In genomic region chr6:163298079-163298807, GRCh38 we compare ENCODE assay signal across 2 cellular contexts.
TF ChIP-seq lines count a peak whose summit lies in the region.

No MANE protein-coding gene starts in this region.

TF ChIP-seq in GM23338, 12 proteins besides CTCF, POLR2A, EP300 and RAD21 (continued from another document):
- TF ChIP-seq JUNB (IDR thresholded peaks at IDR 0.05; ENCODE audit: unreplicated experiment) (no peak), ZNF462 (CRISPR knock-in tag; IDR thresholded peaks at IDR 0.05) (no peak), POLR2AphosphoS5 (IDR thresholded peaks at IDR 0.05; ENCODE audit: low read depth) (no peak), EZH2phosphoT487 (IDR thresholded peaks at IDR 0.05; ENCODE audit: unreplicated experiment) (no peak), ETS1 (IDR thresholded peaks at IDR 0.05) (no peak), ZNF331 (CRISPR knock-in tag; IDR thresholded peaks at IDR 0.05; ENCODE audit: low read depth) (no peak), STAT1 (IDR thresholded peaks at IDR 0.05; ENCODE audit: unreplicated experiment) (no peak), ZNF114 (CRISPR knock-in tag; IDR thresholded peaks at IDR 0.05) (no peak), NANOG (IDR thresholded peaks at IDR 0.05; ENCODE audit: borderline replicate concordance) (no peak), EZH2 (IDR thresholded peaks at IDR 0.05; ENCODE audit: low read depth, unreplicated experiment) (no peak)
- TF ChIP-seq, protein P1, sequence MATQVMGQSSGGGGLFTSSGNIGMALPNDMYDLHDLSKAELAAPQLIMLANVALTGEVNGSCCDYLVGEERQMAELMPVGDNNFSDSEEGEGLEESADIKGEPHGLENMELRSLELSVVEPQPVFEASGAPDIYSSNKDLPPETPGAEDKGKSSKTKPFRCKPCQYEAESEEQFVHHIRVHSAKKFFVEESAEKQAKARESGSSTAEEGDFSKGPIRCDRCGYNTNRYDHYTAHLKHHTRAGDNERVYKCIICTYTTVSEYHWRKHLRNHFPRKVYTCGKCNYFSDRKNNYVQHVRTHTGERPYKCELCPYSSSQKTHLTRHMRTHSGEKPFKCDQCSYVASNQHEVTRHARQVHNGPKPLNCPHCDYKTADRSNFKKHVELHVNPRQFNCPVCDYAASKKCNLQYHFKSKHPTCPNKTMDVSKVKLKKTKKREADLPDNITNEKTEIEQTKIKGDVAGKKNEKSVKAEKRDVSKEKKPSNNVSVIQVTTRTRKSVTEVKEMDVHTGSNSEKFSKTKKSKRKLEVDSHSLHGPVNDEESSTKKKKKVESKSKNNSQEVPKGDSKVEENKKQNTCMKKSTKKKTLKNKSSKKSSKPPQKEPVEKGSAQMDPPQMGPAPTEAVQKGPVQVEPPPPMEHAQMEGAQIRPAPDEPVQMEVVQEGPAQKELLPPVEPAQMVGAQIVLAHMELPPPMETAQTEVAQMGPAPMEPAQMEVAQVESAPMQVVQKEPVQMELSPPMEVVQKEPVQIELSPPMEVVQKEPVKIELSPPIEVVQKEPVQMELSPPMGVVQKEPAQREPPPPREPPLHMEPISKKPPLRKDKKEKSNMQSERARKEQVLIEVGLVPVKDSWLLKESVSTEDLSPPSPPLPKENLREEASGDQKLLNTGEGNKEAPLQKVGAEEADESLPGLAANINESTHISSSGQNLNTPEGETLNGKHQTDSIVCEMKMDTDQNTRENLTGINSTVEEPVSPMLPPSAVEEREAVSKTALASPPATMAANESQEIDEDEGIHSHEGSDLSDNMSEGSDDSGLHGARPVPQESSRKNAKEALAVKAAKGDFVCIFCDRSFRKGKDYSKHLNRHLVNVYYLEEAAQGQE (IDR thresholded peaks at IDR 0.05; ENCODE audit: unreplicated experiment), result no peak

TF ChIP-seq in IMR-90, 13 proteins besides CTCF, POLR2A, EP300 and RAD21:
- TF ChIP-seq CEBPB (IDR thresholded peaks at IDR 0.05; ENCODE audit: low read depth, low read length) (0 out of 2 replicates have a peak, but pooled peaks have one; percentile 2), NFE2L2 (IDR thresholded peaks at IDR 0.05; ENCODE audit: low read depth, low read length) (no peak)
